Comparison of ENCODE assay signal across 1 cellular context in the genomic region with DNA sequence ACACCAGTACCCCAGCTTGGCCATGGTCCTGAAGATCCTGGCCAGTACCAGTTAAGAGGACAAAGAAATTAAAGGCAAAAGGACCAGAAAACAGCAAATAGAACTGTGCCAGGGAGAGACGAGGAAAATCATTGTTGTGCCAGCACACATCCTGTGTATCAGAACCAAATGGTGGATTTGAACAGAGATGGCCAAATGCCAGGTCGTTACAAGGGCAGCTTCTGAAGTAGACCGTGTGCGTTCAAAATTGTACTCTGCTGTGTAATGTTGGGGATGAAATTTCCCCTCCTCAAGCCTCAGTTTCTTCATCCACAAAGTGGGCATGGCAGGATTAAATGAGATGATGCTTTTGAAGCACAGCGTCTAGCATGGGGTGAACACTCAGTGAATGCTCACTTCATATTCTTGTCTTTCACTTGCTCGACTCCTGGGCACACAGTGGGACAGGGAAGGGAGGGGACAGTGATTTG.
TF ChIP-seq lines count a peak whose summit lies in the region.

No MANE protein-coding gene starts in this region.

TF ChIP-seq in SK-N-SH, 30 proteins besides CTCF, POLR2A, EP300 and RAD21 (continued from another document):
- TF ChIP-seq, protein P1, sequence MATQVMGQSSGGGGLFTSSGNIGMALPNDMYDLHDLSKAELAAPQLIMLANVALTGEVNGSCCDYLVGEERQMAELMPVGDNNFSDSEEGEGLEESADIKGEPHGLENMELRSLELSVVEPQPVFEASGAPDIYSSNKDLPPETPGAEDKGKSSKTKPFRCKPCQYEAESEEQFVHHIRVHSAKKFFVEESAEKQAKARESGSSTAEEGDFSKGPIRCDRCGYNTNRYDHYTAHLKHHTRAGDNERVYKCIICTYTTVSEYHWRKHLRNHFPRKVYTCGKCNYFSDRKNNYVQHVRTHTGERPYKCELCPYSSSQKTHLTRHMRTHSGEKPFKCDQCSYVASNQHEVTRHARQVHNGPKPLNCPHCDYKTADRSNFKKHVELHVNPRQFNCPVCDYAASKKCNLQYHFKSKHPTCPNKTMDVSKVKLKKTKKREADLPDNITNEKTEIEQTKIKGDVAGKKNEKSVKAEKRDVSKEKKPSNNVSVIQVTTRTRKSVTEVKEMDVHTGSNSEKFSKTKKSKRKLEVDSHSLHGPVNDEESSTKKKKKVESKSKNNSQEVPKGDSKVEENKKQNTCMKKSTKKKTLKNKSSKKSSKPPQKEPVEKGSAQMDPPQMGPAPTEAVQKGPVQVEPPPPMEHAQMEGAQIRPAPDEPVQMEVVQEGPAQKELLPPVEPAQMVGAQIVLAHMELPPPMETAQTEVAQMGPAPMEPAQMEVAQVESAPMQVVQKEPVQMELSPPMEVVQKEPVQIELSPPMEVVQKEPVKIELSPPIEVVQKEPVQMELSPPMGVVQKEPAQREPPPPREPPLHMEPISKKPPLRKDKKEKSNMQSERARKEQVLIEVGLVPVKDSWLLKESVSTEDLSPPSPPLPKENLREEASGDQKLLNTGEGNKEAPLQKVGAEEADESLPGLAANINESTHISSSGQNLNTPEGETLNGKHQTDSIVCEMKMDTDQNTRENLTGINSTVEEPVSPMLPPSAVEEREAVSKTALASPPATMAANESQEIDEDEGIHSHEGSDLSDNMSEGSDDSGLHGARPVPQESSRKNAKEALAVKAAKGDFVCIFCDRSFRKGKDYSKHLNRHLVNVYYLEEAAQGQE (IDR thresholded peaks at IDR 0.05; ENCODE audit: low read depth, low read length), result no peak
- no peak for TF ChIP-seq ELF1 (IDR thresholded peaks at IDR 0.05)
- no peak for TF ChIP-seq RXRA (IDR thresholded peaks at IDR 0.05; ENCODE audit: borderline replicate concordance, low read depth)
- no peak for TF ChIP-seq GATA2 (CRISPR knock-in tag; IDR thresholded peaks at IDR 0.05)
TF ChIP-seq in SK-N-SH: peak in this region for 0.
